Comparison of ENCODE assay signal across 8 cellular contexts in the genomic region with DNA sequence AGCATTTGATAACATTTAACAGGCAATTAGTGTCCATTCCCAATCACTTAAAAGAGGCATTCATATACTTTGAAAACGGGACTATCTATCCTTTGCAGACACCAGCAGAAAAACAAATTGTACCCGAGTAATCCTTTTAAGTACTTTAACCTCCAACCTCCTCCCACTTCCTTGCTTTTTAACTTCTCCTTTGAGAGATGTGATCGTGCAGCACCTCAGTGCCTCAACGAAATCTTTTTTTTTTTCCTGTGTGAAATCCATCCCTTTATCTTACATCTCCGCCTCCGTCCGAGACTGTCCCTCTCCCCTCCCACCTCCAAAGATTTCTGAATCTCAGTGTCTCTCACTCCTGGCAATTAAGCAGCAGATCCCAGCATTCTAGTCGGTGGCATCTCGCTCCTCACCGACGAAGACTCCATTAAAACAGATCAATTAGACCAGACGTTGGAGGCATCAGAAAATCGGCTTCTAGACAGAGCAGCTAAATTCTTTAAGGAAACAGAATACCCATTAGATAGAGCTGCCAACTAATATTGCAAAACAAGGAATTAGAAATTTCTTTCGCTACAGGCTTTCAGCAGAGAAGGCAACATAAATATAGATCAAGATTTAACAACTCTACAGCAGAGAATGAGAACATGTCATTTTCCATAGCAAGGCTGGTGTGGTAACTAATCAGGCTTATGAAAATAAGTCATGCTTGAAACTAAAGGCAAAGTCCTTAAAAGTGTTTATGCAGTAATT. TPM values are rescaled to one million over a fixed set of nuclear protein-coding genes. Genes with fewer than 3 reads are reported as not detected.
DNase-seq lines count a peak whose midpoint lies in the region; ATAC-seq and FAIRE-seq lines count a peak whose summit lies in the region.

No MANE protein-coding gene starts in this region.

- no peak overlapping the region for H3K27ac Mint-ChIP-seq in activated CD4-positive, alpha-beta T cell treated with anti-CD3 and anti-CD28 coated beads for 36 hours
- no peak overlapping the region for H3K27ac Mint-ChIP-seq in T-helper 17 cell
- no peak overlapping the region for H3K27ac Mint-ChIP-seq in stimulated activated naive CD8-positive, alpha-beta T cell treated with anti-CD3 and anti-CD28 coated beads, Interleukin-15, amount 100 ng/mL, for 72 hours

- peaks cover 25% of the 10 kb centered on the region for H3K4me1 Mint-ChIP-seq in activated CD4-positive, alpha-beta T cell treated with anti-CD3 and anti-CD28 coated beads for 36 hours
- peaks cover 29% of the 10 kb centered on the region for H3K4me1 Mint-ChIP-seq in T-helper 17 cell
- H3K4me1 Mint-ChIP-seq in stimulated activated naive CD8-positive, alpha-beta T cell treated with anti-CD3 and anti-CD28 coated beads, Interleukin-15, amount 100 ng/mL, for 72 hours: peaks cover 32% of the 10 kb centered on the region

- peaks cover 47% of the 10 kb centered on the region for H3K27me3 Mint-ChIP-seq in activated CD4-positive, alpha-beta T cell treated with anti-CD3 and anti-CD28 coated beads for 36 hours
- H3K27me3 Mint-ChIP-seq in T-helper 17 cell: peaks cover 57% of the 10 kb centered on the region
- H3K27me3 Mint-ChIP-seq in stimulated activated naive CD8-positive, alpha-beta T cell treated with anti-CD3 and anti-CD28 coated beads, Interleukin-15, amount 100 ng/mL, for 72 hours: peaks cover 55% of the 10 kb centered on the region

- no peaks in the 10 kb centered on the region for H3K36me3 Mint-ChIP-seq in activated CD4-positive, alpha-beta T cell treated with anti-CD3 and anti-CD28 coated beads for 36 hours (ENCODE audit: low read depth)
- H3K36me3 Mint-ChIP-seq in T-helper 17 cell (ENCODE audit: low read depth): peaks cover 8% of the 10 kb centered on the region

- CTCF ChIA-PET in activated CD4-positive, alpha-beta T cell treated with anti-CD3 and anti-CD28 coated beads for 36 hours (lab: Charles Lee): no interaction called here

- FAIRE-seq in HTR-8/SVneo (lab: Jason Lieb, UNC): no peak

- intact Hi-C loops in activated CD4-positive, alpha-beta T cell treated with anti-CD3 and anti-CD28 coated beads for 36 hours (cut with DNase I, micrococcal nuclease): no loop called here
- intact Hi-C loops in head of caudate nucleus (cut with DNase I): loop anchor here (2.0 to 5.0 kb wide), 2 partner anchors 91 to 384 kb away; no protein-coding TSS in a partner anchor

- no peaks in the 10 kb centered on the region for H3K9me3 ChIP-seq in T-helper 17 cell (ENCODE audit: control insufficient read depth, low read length, poor library complexity, severe bottlenecking)

- DNase-seq in activated CD4-positive, alpha-beta T cell treated with anti-CD3 and anti-CD28 coated beads for 36 hours: no peak
- DNase-seq in activated CD4-positive, alpha-beta T cell treated with anti-CD3 and anti-CD28 coated beads for 1 hour: no peak
- DNase-seq in T-helper 17 cell (no peak), head of caudate nucleus (peak in 30 of 42 donors; percentile 2 to 64 (median 32)), HTR-8/SVneo (ENCODE audit: insufficient read length, low spot score) (no peak), DMS153 treated with DMSO at 0.1 percent for 48 hours (lab: John Stamatoyannopoulos, UW; ENCODE audit: unreplicated experiment) (no peak)
- no peak for DNase-seq in stimulated activated naive CD8-positive, alpha-beta T cell treated with anti-CD3 and anti-CD28 coated beads, Interleukin-15, amount 100 ng/mL, for 72 hours

- H3K9me3 Mint-ChIP-seq in activated CD4-positive, alpha-beta T cell treated with anti-CD3 and anti-CD28 coated beads for 36 hours (ENCODE audit: low read depth): no peaks in the 10 kb centered on the region
- H3K9me3 Mint-ChIP-seq in stimulated activated naive CD8-positive, alpha-beta T cell treated with anti-CD3 and anti-CD28 coated beads, Interleukin-15, amount 100 ng/mL, for 72 hours: no peaks in the 10 kb centered on the region

- POLR2A ChIA-PET in activated CD4-positive, alpha-beta T cell treated with anti-CD3 and anti-CD28 coated beads for 36 hours (lab: Charles Lee): no interaction called here

- H3K4me3 Mint-ChIP-seq in activated CD4-positive, alpha-beta T cell treated with anti-CD3 and anti-CD28 coated beads for 36 hours: peak overlapping the region; percentile 68
- H3K4me3 Mint-ChIP-seq in T-helper 17 cell: peak overlapping the region; percentile 94
- H3K4me3 Mint-ChIP-seq in stimulated activated naive CD8-positive, alpha-beta T cell treated with anti-CD3 and anti-CD28 coated beads, Interleukin-15, amount 100 ng/mL, for 72 hours: peak overlapping the region; percentile 80 to 93

- no peak for ATAC-seq in activated CD4-positive, alpha-beta T cell treated with anti-CD3 and anti-CD28 coated beads for 36 hours
- ATAC-seq in T-helper 17 cell (no peak), HG02870 (IDR thresholded peaks at IDR 0.05; ENCODE audit: unreplicated experiment) (no peak)
- no peak for ATAC-seq in stimulated activated naive CD8-positive, alpha-beta T cell treated with anti-CD3 and anti-CD28 coated beads, Interleukin-15, amount 100 ng/mL, for 72 hours

RNA-seq across cellular contexts. Expression of a gene that starts 1.9 kb away (rescaled TPM):
- not detected for total RNA-seq in activated CD4-positive, alpha-beta T cell treated with anti-CD3 and anti-CD28 coated beads for 36 hours
- total RNA-seq in T-helper 17 cell: not detected

Comparison
In these comparisons a context has a peak if more than half of its experiments do, and no peak if none do; other contexts are left out.
1. DNase-seq: peak in head of caudate nucleus (30 of 42); none in activated CD4-positive, alpha-beta T cell treated with anti-CD3 and anti-CD28 coated beads for 36 hours (single experiment), activated CD4-positive, alpha-beta T cell treated with anti-CD3 and anti-CD28 coated beads for 1 hour (single experiment), T-helper 17 cell (0 of 3), stimulated activated naive CD8-positive, alpha-beta T cell treated with anti-CD3 and anti-CD28 coated beads, Interleukin-15, amount 100 ng/mL, for 72 hours (0 of 2), HTR-8/SVneo (single experiment) and DMS153 treated with DMSO at 0.1 percent for 48 hours (single experiment).
2. Peak in every context shown above with its lines, with median percentiles within 50 percentile points of each other: H3K4me3 Mint-ChIP-seq.